ENCODE assay signal across 10 cellular contexts in the genomic region with DNA sequence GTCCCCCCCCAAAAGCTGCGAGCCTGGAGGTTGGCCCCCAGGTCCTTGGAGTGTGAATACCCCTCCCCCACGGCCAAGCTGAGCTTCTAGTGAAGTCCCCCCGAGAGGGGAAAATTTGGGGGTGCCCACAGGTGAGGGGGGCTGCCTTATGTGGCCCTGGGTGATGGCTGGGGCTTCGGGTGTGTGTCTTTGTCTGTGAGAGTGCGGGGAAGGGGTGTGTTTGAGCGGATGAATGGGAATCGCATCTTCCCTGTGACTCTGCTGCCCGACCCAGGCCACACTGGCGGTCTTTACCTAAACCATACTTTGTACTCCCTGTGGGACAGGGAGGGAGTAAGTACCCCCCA. TPM values are rescaled to one million over a fixed set of nuclear protein-coding genes. Genes with fewer than 3 reads are reported as not detected.
DNase-seq lines count a peak whose midpoint lies in the region; ATAC-seq and TF ChIP-seq lines count a peak whose summit lies in the region.
"Had no signal": no experiment of that assay in that cellular context is flagged by ENCODE, and none has a peak within 500 bp of the region (broad histone marks: within the 10 kb centered on the region; RNA-seq: fewer than 3 reads in every experiment).

No MANE protein-coding gene starts in this region.

- no peaks in the 10 kb centered on the region for H3K9me3 Mint-ChIP-seq in T-helper 1 cell treated with Interleukin-12 subunit alpha and Interleukin-12 subunit beta and Interleukin-4 antibody, amounts not matched to agents 30 μg/mL and 1 μg/mL, for 36 hours

- H3K4me1 ChIP-seq in iPS-15b (ENCODE audit: control insufficient read depth, insufficient read depth, low read length) = peaks cover 7% of the 10 kb centered on the region
- H3K4me1 ChIP-seq in smooth muscle cell (ENCODE audit: low read depth) = no peaks in the 10 kb centered on the region
- H3K4me1 ChIP-seq: foreskin keratinocyte had no signal

- peak overlapping the region; percentile 43 for H3K4me3 Mint-ChIP-seq in T-helper 1 cell treated with Interleukin-12 subunit alpha and Interleukin-12 subunit beta and Interleukin-4 antibody, amounts not matched to agents 30 μg/mL and 1 μg/mL, for 36 hours

- no peaks in the 10 kb centered on the region for H3K27me3 ChIP-seq in iPS-15b (ENCODE audit: control insufficient read depth, insufficient read depth, low read length)
- peaks cover 16% of the 10 kb centered on the region for H3K27me3 ChIP-seq in smooth muscle cell (ENCODE audit: low read depth)

- TF ChIP-seq CTCF in smooth muscle cell (IDR thresholded peaks at IDR 0.05; ENCODE audit: borderline replicate concordance, insufficient read depth, poor library complexity, severe bottlenecking) = no peak

- H3K4me2 ChIP-seq in smooth muscle cell = peak overlapping the region; percentile 95

- no peaks in the 10 kb centered on the region for H3K9me3 ChIP-seq in SK-N-MC (ENCODE audit: low read depth, low read length)
- no peaks in the 10 kb centered on the region for H3K9me3 ChIP-seq in iPS-15b (ENCODE audit: control insufficient read depth, insufficient read depth, low read length)
- no peaks in the 10 kb centered on the region for H3K9me3 ChIP-seq in smooth muscle cell (replicated peaks; ENCODE audit: low read depth)

- H3K9ac ChIP-seq in SK-N-MC (ENCODE audit: insufficient read length) (peak overlapping the region; percentile 87), iPS-15b (ENCODE audit: low read depth, low read length) (peak overlapping the region; percentile 85), smooth muscle cell (ENCODE audit: low read depth) (no peak overlapping the region)

- peaks cover 16% of the 10 kb centered on the region for H4K20me1 ChIP-seq in smooth muscle cell (ENCODE audit: low read depth)

- no peak overlapping the region for H3K27ac ChIP-seq in SK-N-MC
- no peak overlapping the region for H3K27ac ChIP-seq in smooth muscle cell (ENCODE audit: low read depth)
- H3K27ac ChIP-seq: foreskin keratinocyte had no signal

- H3F3A ChIP-seq in smooth muscle cell (ENCODE audit: low read depth) = no peaks in the 10 kb centered on the region

- peak overlapping the region; percentile 72 for H2AFZ ChIP-seq in smooth muscle cell (ENCODE audit: low read depth)

- no peaks in the 10 kb centered on the region for H3K79me2 ChIP-seq in smooth muscle cell (ENCODE audit: low read depth)

- H3K36me3 ChIP-seq in SK-N-MC (ENCODE audit: insufficient read depth, low read length) (no peaks in the 10 kb centered on the region), iPS-15b (ENCODE audit: control insufficient read depth, insufficient read depth, low read length) (peaks cover 7% of the 10 kb centered on the region), smooth muscle cell (ENCODE audit: low read depth) (no peaks in the 10 kb centered on the region)

- WGBS in smooth muscle cell (ENCODE audit: low lambda C conversion rate) = 14% methylated on average over 9 of the region's 9 CpGs

- H3K4me1 Mint-ChIP-seq in T-helper 1 cell treated with Interleukin-12 subunit alpha and Interleukin-12 subunit beta and Interleukin-4 antibody, amounts not matched to agents 30 μg/mL and 1 μg/mL, for 36 hours (ENCODE audit: low read depth) = peaks cover 36% of the 10 kb centered on the region

- peak overlapping the region; percentile 80 for H3K4me3 ChIP-seq in SK-N-MC
- H3K4me3 ChIP-seq in iPS-15b (ENCODE audit: low read depth, low read length) = peak overlapping the region; percentile 76
- H3K4me3 ChIP-seq in smooth muscle cell = peak overlapping the region; percentile 63

- ATAC-seq in HG03565 (IDR thresholded peaks at IDR 0.05; ENCODE audit: unreplicated experiment) (no peak), HG02840 (IDR thresholded peaks at IDR 0.05; ENCODE audit: low FRiP score, unreplicated experiment) (no peak)
- ATAC-seq: foreskin keratinocyte had no signal

- no peak overlapping the region for H3K27ac Mint-ChIP-seq in T-helper 1 cell treated with Interleukin-12 subunit alpha and Interleukin-12 subunit beta and Interleukin-4 antibody, amounts not matched to agents 30 μg/mL and 1 μg/mL, for 36 hours

- H3K27me3 Mint-ChIP-seq in T-helper 1 cell treated with Interleukin-12 subunit alpha and Interleukin-12 subunit beta and Interleukin-4 antibody, amounts not matched to agents 30 μg/mL and 1 μg/mL, for 36 hours (ENCODE audit: low read depth) = peaks cover 25% of the 10 kb centered on the region

- DNase-seq in T-helper 1 cell (no peak), SK-N-MC (ENCODE audit: low read depth, low spot score) (no peak), smooth muscle cell (lab: John Stamatoyannopoulos, UW; ENCODE audit: unreplicated experiment) (no peak), amniotic stem cell (lab: John Stamatoyannopoulos, UW) (no peak)
- DNase-seq: foreskin keratinocyte, occipital lobe had no signal

- no peaks in the 10 kb centered on the region for H3K36me3 Mint-ChIP-seq in T-helper 1 cell treated with Interleukin-12 subunit alpha and Interleukin-12 subunit beta and Interleukin-4 antibody, amounts not matched to agents 30 μg/mL and 1 μg/mL, for 36 hours (ENCODE audit: low read depth)

RNA-seq across cellular contexts. Expression of gene SBK1, which starts 1.2 kb away (rescaled TPM):
- total RNA-seq in smooth muscle cell = 0.94 and 1.9 TPM in 2 replicates
- 3.1 and 7.5 TPM in 2 replicates for polyA plus RNA-seq in smooth muscle cell
